In genomic region chr4:37890501-37891220, GRCh38 we compare ENCODE assay signal across 8 cellular contexts. TPM values are rescaled to one million over a fixed set of nuclear protein-coding genes. Genes with fewer than 3 reads are reported as not detected.
A peak's percentile ranks its signal among the peaks of the same experiment; 100 is the strongest.
DNase-seq lines count a peak whose midpoint lies in the region; ATAC-seq and TF ChIP-seq lines count a peak whose summit lies in the region.

TBC1D1 (plus strand) TSS chr4:37891084; CDS start chr4:37902096, 11,012 bp downstream.

- H3K27ac ChIP-seq in WERI-Rb-1: peak within 1 kb of the TSS; percentile 54
- peak within 1 kb of the TSS; percentile 79 for H3K27ac ChIP-seq in caudate nucleus (ENCODE audit: low read depth, low read length)
- peak within 1 kb of the TSS; percentile 39 to 80 for H3K27ac ChIP-seq in left lung

- peak within 1 kb of the TSS; percentile 67 for H3K4me3 ChIP-seq in WERI-Rb-1 (ENCODE audit: low read depth, low read length)
- H3K4me3 ChIP-seq in left lung: peak within 1 kb of the TSS; percentile 79 to 84

- intact Hi-C loops in left lung (cut with DNase I): no loop called here

- H3K4me1 ChIP-seq in left lung: peaks cover 0 to 27% of the 10 kb centered on the region in 2 donors

- no peaks in the 10 kb centered on the region for H3K27me3 ChIP-seq in WERI-Rb-1 (ENCODE audit: insufficient read depth, low read depth, severe bottlenecking)
- H3K27me3 ChIP-seq in left lung: peaks cover 0 to 11% of the 10 kb centered on the region in 2 donors

- ATAC-seq in GM21825 (IDR thresholded peaks at IDR 0.05; ENCODE audit: unreplicated experiment): peak; percentile 30
- peak; percentile 94 for ATAC-seq in left lung

- TF ChIP-seq CTCF in WERI-Rb-1 (IDR thresholded peaks at IDR 0.05; ENCODE audit: low read depth, low read length) (no peak), left lung (IDR thresholded peaks at IDR 0.05) (no peak)

- DNase-seq in GDM1 (lab: John Stamatoyannopoulos, UW) (peak; percentile 29), LoVo (ENCODE audit: low spot score) (peak; percentile 69), WERI-Rb-1 (peak; percentile 54), caudate nucleus (lab: John Stamatoyannopoulos, UW) (peak in 48 of 61 donors; percentile 18 to 81 (median 52)), left lung (peak; percentile 84 to 93), kidney glomerular epithelial cell (lab: John Stamatoyannopoulos, UW) (no peak)
- DNase-seq in stimulated activated CD4-positive, alpha-beta T cell treated with anti-CD3 and anti-CD28 coated beads, Interleukin-2, amount 100 ng/mL, for 4 hours (ENCODE audit: low read depth): peak; percentile 32

- H3K9me3 ChIP-seq in WERI-Rb-1 (ENCODE audit: severe bottlenecking) (peaks cover 3% of the 10 kb centered on the region), left lung (no peaks in the 10 kb centered on the region)

- no peaks in the 10 kb centered on the region for H3K36me3 ChIP-seq in WERI-Rb-1
- no peaks in the 10 kb centered on the region for H3K36me3 ChIP-seq in left lung

RNA-seq across cellular contexts. Expression of gene TBC1D1, which starts in this region (rescaled TPM):
- 10 to 100 TPM; 53.3 to 71.0 TPM for total RNA-seq in left lung
